In genomic region chr15:69679623-69680228, GRCh38 we compare ENCODE assay signal across 10 cellular contexts.
DNase-seq lines count a peak whose midpoint lies in the region; ATAC-seq and TF ChIP-seq lines count a peak whose summit lies in the region.
"Had no signal": no experiment of that assay in that cellular context is flagged by ENCODE, and none has a peak within 500 bp of the region (broad histone marks: within the 10 kb centered on the region; RNA-seq: fewer than 3 reads in every experiment).

No MANE protein-coding gene starts in this region.

- DNase-seq in activated T-cell treated with anti-CD3 and anti-CD28 coated beads for 24 hours (ENCODE audit: low read depth) (peak; percentile 26), brain microvascular endothelial cell (no peak), NCI-H510A treated with DMSO at 0.1 percent for 48 hours (lab: John Stamatoyannopoulos, UW) (no peak), NCI-H1694 treated with DMSO at 0.1 percent for 48 hours (lab: John Stamatoyannopoulos, UW) (no peak)
- DNase-seq in activated T-cell treated with anti-CD3 and anti-CD28 coated beads, Interleukin-2, amount 50 U/mL, for 1 hour: no peak
- peak; percentile 79 for DNase-seq in activated CD8-positive, alpha-beta memory T cell treated with anti-CD3 and anti-CD28 coated beads, Interleukin-2, amount 50 U/mL, for 48 hours
- DNase-seq in stimulated activated naive CD8-positive, alpha-beta T cell treated with anti-CD3 and anti-CD28 coated beads, Interleukin-15, Interleukin-2, amounts not matched to agents 100 U/mL and 50 U/mL, for 24 hours: peak; percentile 71

- no peak overlapping the region for H3K27ac ChIP-seq in brain microvascular endothelial cell
- H3K27ac ChIP-seq: HL-60, RWPE1 had no signal

- TF ChIP-seq CTCF in brain microvascular endothelial cell (IDR thresholded peaks at IDR 0.05; ENCODE audit: low read depth, low read length, missing control alignments): no peak

- peak; percentile 83 for ATAC-seq in HG02973 (IDR thresholded peaks at IDR 0.05; ENCODE audit: unreplicated experiment)
- peak; percentile 94 for ATAC-seq in stimulated activated naive CD8-positive, alpha-beta T cell treated with anti-CD3 and anti-CD28 coated beads, Interleukin-15, Interleukin-2, amounts not matched to agents 100 U/mL and 50 U/mL, for 24 hours

- peaks cover 25% of the 10 kb centered on the region for H3K27me3 ChIP-seq in brain microvascular endothelial cell (replicated peaks)

- in situ Hi-C loops in brain microvascular endothelial cell (cut with HindIII; ENCODE audit: low pct_ligation_motif_present, low sequenced_read_pairs): no loop called here

- no peaks in the 10 kb centered on the region for H3K36me3 ChIP-seq in brain microvascular endothelial cell (replicated peaks)

- no peak overlapping the region for H3K4me3 ChIP-seq in brain microvascular endothelial cell (ENCODE audit: low read depth, low read length)

Comparison
In these comparisons a context has a peak if more than half of its experiments do, and no peak if none do; other contexts are left out.
1. DNase-seq: peak in activated T-cell treated with anti-CD3 and anti-CD28 coated beads for 24 hours (single experiment), activated CD8-positive, alpha-beta memory T cell treated with anti-CD3 and anti-CD28 coated beads, Interleukin-2, amount 50 U/mL, for 48 hours (single experiment) and stimulated activated naive CD8-positive, alpha-beta T cell treated with anti-CD3 and anti-CD28 coated beads, Interleukin-15, Interleukin-2, amounts not matched to agents 100 U/mL and 50 U/mL, for 24 hours (single experiment); none in activated T-cell treated with anti-CD3 and anti-CD28 coated beads, Interleukin-2, amount 50 U/mL, for 1 hour (single experiment), brain microvascular endothelial cell (single experiment), NCI-H510A treated with DMSO at 0.1 percent for 48 hours (single experiment) and NCI-H1694 treated with DMSO at 0.1 percent for 48 hours (single experiment).